ENCODE assay signal across 8 cellular contexts in the genomic region with DNA sequence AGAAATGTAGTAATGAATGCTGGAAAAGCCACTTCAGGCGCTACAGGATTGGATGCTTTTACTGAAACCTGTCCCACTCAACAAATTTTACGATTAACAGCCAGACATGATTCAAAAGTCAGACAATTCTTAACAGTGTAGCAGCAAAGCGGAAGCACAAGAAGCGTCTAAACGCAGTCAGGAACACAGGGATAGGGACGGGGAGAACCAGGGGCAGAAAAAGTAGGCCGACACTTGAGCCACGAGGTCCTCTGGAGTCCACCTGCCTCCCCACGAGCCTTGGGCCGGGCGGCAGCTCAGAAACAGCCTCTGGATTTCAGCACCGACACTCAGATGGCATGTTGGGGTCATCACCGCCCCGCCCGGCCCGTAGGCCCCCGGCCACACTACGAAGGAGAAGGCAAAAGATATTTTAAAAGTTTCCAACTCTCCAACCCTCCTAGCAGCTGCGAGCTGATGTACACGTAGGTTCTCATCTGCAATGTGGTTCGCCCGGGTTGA. TPM values are rescaled to one million over a fixed set of nuclear protein-coding genes. Genes with fewer than 3 reads are reported as not detected.
DNase-seq lines count a peak whose midpoint lies in the region; ATAC-seq and TF ChIP-seq lines count a peak whose summit lies in the region.

No MANE protein-coding gene starts in this region.

- intact Hi-C loops in esophagus muscularis mucosa (cut with DNase I), result loop anchor here (2.0 kb wide), 1 partner anchor 18 kb away; no protein-coding TSS in a partner anchor
- intact Hi-C loops in posterior vena cava (cut with DNase I), result loop anchor here in 1 of 2 donors (10.0 kb wide), 2 partner anchors 58 to 378 kb away; a partner anchor contains a TSS

- peak overlapping the region; percentile 87 for H4K91ac ChIP-seq in trophoblast cell (ENCODE audit: low read depth, low read length)

- H4K20me1 ChIP-seq in DOHH2 (ENCODE audit: control insufficient read depth, insufficient read depth, low read depth, low read length), result peaks cover 30% of the 10 kb centered on the region

- peak overlapping the region; percentile 94 for H4K12ac ChIP-seq in trophoblast cell (ENCODE audit: low read depth, low read length)

- H2BK12ac ChIP-seq in trophoblast cell (ENCODE audit: low read length), result no peak overlapping the region

- H3K9me2 ChIP-seq in DOHH2 (replicated peaks; ENCODE audit: control insufficient read depth, low read length), result no peaks in the 10 kb centered on the region

- H3K79me2 ChIP-seq in DOHH2 (ENCODE audit: control insufficient read depth, low read length) (peaks cover 89% of the 10 kb centered on the region), trophoblast cell (ENCODE audit: control insufficient read depth, insufficient read depth, low read length, poor library complexity) (peaks cover 41% of the 10 kb centered on the region)

- TF ChIP-seq EP300 in esophagus muscularis mucosa (IDR thresholded peaks at IDR 0.05), result no peak

- H2AFZ ChIP-seq in trophoblast cell (ENCODE audit: insufficient read depth, low read length, poor library complexity), result peak overlapping the region; percentile 28

- peaks cover 55% of the 10 kb centered on the region for H3F3A ChIP-seq in DOHH2 (ENCODE audit: control insufficient read depth, insufficient read depth)

- DNase-seq in SJSA1 (ENCODE audit: low read depth in 1 of 2, low spot score in 2 of 2), result no peak
- no peak for DNase-seq in esophagus muscularis mucosa (ENCODE audit: extremely low spot score)
- no peak for DNase-seq in trophoblast cell
- DNase-seq in SIG-M5 (lab: John Stamatoyannopoulos, UW), result no peak
- no peak for DNase-seq in posterior vena cava (ENCODE audit: low spot score)
- DNase-seq in effector CD4-positive, alpha-beta T cell, result no peak

- ATAC-seq in HG03196 (IDR thresholded peaks at IDR 0.05; ENCODE audit: unreplicated experiment), result no peak

- H3K9ac ChIP-seq in trophoblast cell (ENCODE audit: low read length), result peak overlapping the region; percentile 96

- TF ChIP-seq POLR2A in esophagus muscularis mucosa (IDR thresholded peaks at IDR 0.05; ENCODE audit: low read depth), result no peak

- no peak overlapping the region for H3K23ac ChIP-seq in trophoblast cell (ENCODE audit: low read length)

- H3K4me2 ChIP-seq in DOHH2 (ENCODE audit: low read length) (peak overlapping the region; percentile 92), trophoblast cell (ENCODE audit: low read length) (peak overlapping the region; percentile 93)

- WGBS in esophagus muscularis mucosa, result 1% methylated on average over 16 of the region's 22 CpGs
- no CpG with 5 or more reads among the region's 22 CpGs for WGBS in trophoblast cell (ENCODE audit: extremely low coverage, insufficient coverage, insufficient read length)

- peak overlapping the region; percentile 64 for H4K8ac ChIP-seq in trophoblast cell (ENCODE audit: low read depth, low read length)

- peak overlapping the region; percentile 90 for H3K27ac ChIP-seq in DOHH2 (ENCODE audit: low read depth, low read length)
- peak overlapping the region; percentile 83 for H3K27ac ChIP-seq in SJSA1
- peak overlapping the region; percentile 92 to 97 (median 94) for H3K27ac ChIP-seq in esophagus muscularis mucosa (replicated peaks in 1 of 4)
- peak overlapping the region; percentile 94 for H3K27ac ChIP-seq in trophoblast cell (ENCODE audit: low read depth, low read length)

- H3K4me3 ChIP-seq in DOHH2 (ENCODE audit: low read length) (peak overlapping the region; percentile 87), SJSA1 (peak overlapping the region; percentile 79), esophagus muscularis mucosa (peak overlapping the region; percentile 73 to 81 (median 74)), trophoblast cell (ENCODE audit: low read depth, low read length) (peak overlapping the region; percentile 97)

- H3K4ac ChIP-seq in trophoblast cell (ENCODE audit: low read depth, low read length), result peak overlapping the region; percentile 95

- H3K27me3 ChIP-seq in DOHH2 (ENCODE audit: control insufficient read depth, low read length) (no peaks in the 10 kb centered on the region), SJSA1 (replicated peaks) (no peaks in the 10 kb centered on the region), esophagus muscularis mucosa (no peaks in the 10 kb centered on the region), trophoblast cell (ENCODE audit: insufficient read depth, low read length) (no peaks in the 10 kb centered on the region)

- peak overlapping the region; percentile 40 for H2BK120ac ChIP-seq in trophoblast cell (ENCODE audit: insufficient read depth, low read length, poor library complexity)

- peaks cover 61% of the 10 kb centered on the region for H3K36me3 ChIP-seq in DOHH2 (ENCODE audit: control insufficient read depth, low read length)
- H3K36me3 ChIP-seq in SJSA1, result peaks cover 64% of the 10 kb centered on the region
- H3K36me3 ChIP-seq in esophagus muscularis mucosa, result peaks cover 30 to 43% (median 42%) of the 10 kb centered on the region in 4 donors
- peaks cover 40 to 43% of the 10 kb centered on the region in 2 experiments for H3K36me3 ChIP-seq in trophoblast cell (ENCODE audit: control insufficient read depth in 1 of 2, insufficient read depth in 2 of 2, low read length in 2 of 2)

- H2AK5ac ChIP-seq in trophoblast cell (ENCODE audit: low read length), result peak overlapping the region; percentile 86

- no peaks in the 10 kb centered on the region for H3K9me3 ChIP-seq in DOHH2 (ENCODE audit: control insufficient read depth, insufficient read depth, low read length)
- no peaks in the 10 kb centered on the region for H3K9me3 ChIP-seq in SJSA1 (replicated peaks)
- H3K9me3 ChIP-seq in esophagus muscularis mucosa, result no peaks in the 10 kb centered on the region
- H3K9me3 ChIP-seq in trophoblast cell (ENCODE audit: insufficient read depth, low read depth, low read length), result peaks cover 1% of the 10 kb centered on the region

- TF ChIP-seq CTCF in DOHH2 (IDR thresholded peaks at IDR 0.05; ENCODE audit: low read depth, low read length, poor library complexity, severe bottlenecking) (no peak), esophagus muscularis mucosa (IDR thresholded peaks at IDR 0.05) (no peak)

- H3K18ac ChIP-seq in trophoblast cell (ENCODE audit: low read length), result peak overlapping the region; percentile 92

- peaks cover 31% of the 10 kb centered on the region for H3K79me1 ChIP-seq in trophoblast cell (ENCODE audit: low read length)

- H3K4me1 ChIP-seq in DOHH2 (ENCODE audit: control insufficient read depth, low read length) (peaks cover 39% of the 10 kb centered on the region), SJSA1 (replicated peaks) (peaks cover 43% of the 10 kb centered on the region), esophagus muscularis mucosa (peaks cover 43 to 83% (median 68%) of the 10 kb centered on the region in 4 donors), trophoblast cell (ENCODE audit: control insufficient read depth in 1 of 2, insufficient read depth in 2 of 2, low read length in 2 of 2) (peaks cover 9 to 20% of the 10 kb centered on the region in 2 experiments)

- H3K14ac ChIP-seq in trophoblast cell (ENCODE audit: low read length), result peak overlapping the region; percentile 89

- H2BK5ac ChIP-seq in trophoblast cell (ENCODE audit: low read depth, low read length, poor library complexity), result peak overlapping the region; percentile 66

RNA-seq across cellular contexts. Expression of a gene that starts 0.6 kb away (rescaled TPM):
- 2,705 and 2,892 TPM in 2 replicates for total RNA-seq in SJSA1 (2014; rRNA removed; shearing (Covaris generic))
- total RNA-seq in esophagus muscularis mucosa (1,000 to 10,000 TPM; 1,252 to 1,898 (median 1,625) TPM), posterior vena cava (1,000 to 10,000 TPM; 1,013 to 1,030 TPM)
- 2,172 and 2,251 TPM in 2 replicates for polyA plus RNA-seq in trophoblast cell (2013)

RNA-seq across cellular contexts. Expression of a gene that starts 17.9 kb away (rescaled TPM):
- total RNA-seq in SJSA1 (2014; rRNA removed; shearing (Covaris generic)), result 2.4 and 5.2 TPM in 2 replicates
- total RNA-seq in esophagus muscularis mucosa (10 to 100 TPM; 10.3 to 21.9 (median 18.4) TPM), posterior vena cava (10 to 100 TPM in 1 of 2 donors, 1 to 10 TPM in 1; 9.5 to 12.1 TPM)
- 2.8 and 3.3 TPM in 2 replicates for polyA plus RNA-seq in trophoblast cell (2013)

RNA-seq across cellular contexts. Expression of a gene that starts 20.0 kb away (rescaled TPM):
- total RNA-seq in SJSA1 (2014; rRNA removed; shearing (Covaris generic)), result 10.6 and 14.0 TPM in 2 replicates
- 10 to 100 TPM in 3 of 4 donors, 1 to 10 TPM in 1; 9.8 to 22.4 (median 18.2) TPM for total RNA-seq in esophagus muscularis mucosa
- 16.4 and 16.9 TPM in 2 replicates for polyA plus RNA-seq in trophoblast cell (2013)
- total RNA-seq in posterior vena cava, result 10 to 100 TPM; 15.2 to 20.4 TPM

RNA-seq across cellular contexts. Expression of a gene that starts 38.1 kb away (rescaled TPM):
- total RNA-seq in SJSA1 (2014; rRNA removed; shearing (Covaris generic)), result 28.0 and 45.2 TPM in 2 replicates
- total RNA-seq in esophagus muscularis mucosa (1 to 10 TPM; 2.1 to 5.8 (median 3.4) TPM), posterior vena cava (1 to 10 TPM; 3.1 to 3.5 TPM)
- polyA plus RNA-seq in trophoblast cell (2013), result 0.04 and 0.07 TPM in 2 replicates
